ENCODE assay signal across 8 cellular contexts in genomic region chr17:57662644-57663308, GRCh38.
DNase-seq lines count a peak whose midpoint lies in the region; ATAC-seq, FAIRE-seq and TF ChIP-seq lines count a peak whose summit lies in the region.

No MANE protein-coding gene starts in this region.

- H3K4me1 ChIP-seq in A673 (ENCODE audit: insufficient read depth, low read length, poor library complexity, severe bottlenecking) (peaks cover 27% of the 10 kb centered on the region), H1 (replicated peaks in 1 of 4; ENCODE audit: control insufficient read depth in 3 of 4, insufficient read depth in 4 of 4, low read length in 3 of 4) (peaks cover 14 to 24% (median 22%) of the 10 kb centered on the region in 4 experiments), left lung (peaks cover 2 to 18% of the 10 kb centered on the region in 2 donors)

- H2BK15ac ChIP-seq in H1 (ENCODE audit: low read length): 0 out of 2 replicates have a peak overlapping the region, but pooled peaks have one; percentile 46

- no peak for TF ChIP-seq RAD21 in H1 (IDR thresholded peaks at IDR 0.05 in 1 of 2, conservative IDR thresholded peaks at IDR 0.05 in 1 of 2; ENCODE audit: low read depth in 2 of 2, low read length in 2 of 2)

- DNase-seq in A673 (ENCODE audit: low spot score): peak; percentile 97
- peak; percentile 97 for DNase-seq in NCI-H2107 treated with DMSO at 0.1 percent for 48 hours (lab: John Stamatoyannopoulos, UW; ENCODE audit: unreplicated experiment)
- peak; percentile 98 for DNase-seq in WTC11 (ENCODE audit: low spot score)
- DNase-seq in H1 (ENCODE audit: low read depth in 1 of 2, low spot score in 2 of 2): peak; percentile 82 to 97
- DNase-seq in left lung: peak; percentile 93 to 94
- peak; percentile 11 to 22 for DNase-seq in stimulated activated CD4-positive, alpha-beta T cell treated with anti-CD3 and anti-CD28 coated beads, Interleukin-15, amount 100 ng/mL, for 48 hours (ENCODE audit: low read depth in 2 of 2)

- POLR2A ChIA-PET in A673 (lab: Charles Lee; ENCODE audit: low non-redundant PET) (no interaction called here), WTC11 (lab: Charles Lee) (no interaction called here), H1 (lab: Charles Lee; ENCODE audit: partially characterized antibody) (interaction anchor here (4.2 kb wide), 1 partner anchor 11 kb away, joined by 18 read pairs; no protein-coding TSS in a partner anchor)

- peak overlapping the region in 2 of 4 experiments; percentile 11 to 25; a peak in 3 of 7 replicates for H3K9ac ChIP-seq in H1 (replicated peaks in 1 of 4; ENCODE audit: extremely low read depth in 1 of 4, low read depth in 3 of 4, low read length in 3 of 4)

- no peaks in the 10 kb centered on the region for H4K20me1 ChIP-seq in H1 (replicated peaks in 1 of 2; ENCODE audit: control insufficient read depth in 1 of 2, insufficient read depth in 2 of 2, low read length in 2 of 2)

- CTCF ChIA-PET in A673 (lab: Charles Lee) (interaction anchor here (1.2 to 2.1 kb wide), 2 partner anchors 9 to 85 kb away, joined by 3 to 11 read pairs; no protein-coding TSS in a partner anchor), WTC11 (lab: Charles Lee) (interaction anchor here (1.0 to 6.3 kb wide), 2 partner anchors 9 to 65 kb away, joined by 3 to 60 read pairs; no protein-coding TSS in a partner anchor), H1 (lab: Charles Lee; ENCODE audit: partially characterized antibody) (interaction anchor here (0.6 to 5.2 kb wide), 14 partner anchors 9 to 311 kb away, joined by 3 to 41 read pairs (median 3); no protein-coding TSS in a partner anchor)

- peak overlapping the region; percentile 80 for H3K4me3 Mint-ChIP-seq in WTC11

- peaks cover 59% of the 10 kb centered on the region for H3K4me1 Mint-ChIP-seq in WTC11

- no peak overlapping the region for H3K18ac ChIP-seq in H1 (ENCODE audit: extremely low read depth, low read length)

- no peak overlapping the region for H4K5ac ChIP-seq in H1 (ENCODE audit: insufficient read length, low read depth, low read length)

- no peak overlapping the region; the same call in 1 of the 2 replicates for H2BK12ac ChIP-seq in H1 (ENCODE audit: low read depth, low read length)

- no peak overlapping the region for H3K4ac ChIP-seq in H1 (replicated peaks; ENCODE audit: insufficient read length, low read depth, low read length)

- ATAC-seq in GM21825 (IDR thresholded peaks at IDR 0.05; ENCODE audit: unreplicated experiment): peak; percentile 57
- peak; percentile 97 for ATAC-seq in WTC11
- ATAC-seq in left lung: peak; percentile 99
- no peak for ATAC-seq in GM18502 (IDR thresholded peaks at IDR 0.05; ENCODE audit: poor library complexity, unreplicated experiment)

- H3K79me1 ChIP-seq in H1 (ENCODE audit: low read depth, low read length): no peaks in the 10 kb centered on the region

- H4K8ac ChIP-seq in H1 (ENCODE audit: extremely low read depth, insufficient read depth, low read length): no peak overlapping the region

- H3K4me2 ChIP-seq in H1 (ENCODE audit: insufficient read depth in 1 of 2, low read depth in 2 of 2, low read length in 2 of 2): peak overlapping the region; percentile 61 to 77

- FAIRE-seq in H1 (lab: Jason Lieb, UNC): peak; percentile 50

- no peak overlapping the region for H4K91ac ChIP-seq in H1 (replicated peaks; ENCODE audit: insufficient read length, low read length)

- H3K9me3 ChIP-seq in A673 (ENCODE audit: low read depth, low read length, poor library complexity, severe bottlenecking) (no peaks in the 10 kb centered on the region), H1 (ENCODE audit: insufficient read depth in 2 of 2, low read depth in 1 of 2, low read length in 1 of 2) (no peaks in the 10 kb centered on the region), left lung (no peaks in the 10 kb centered on the region)

- no peak overlapping the region for H2BK120ac ChIP-seq in H1 (replicated peaks; ENCODE audit: low read depth, low read length)

- H3K27me3 ChIP-seq in A673 (replicated peaks; ENCODE audit: insufficient read depth, low read depth, low read length, poor library complexity) (no peaks in the 10 kb centered on the region), H1 (replicated peaks in 1 of 4; ENCODE audit: control insufficient read depth in 3 of 4, extremely low read depth in 1 of 4, insufficient read depth in 3 of 4, low read length in 3 of 4) (no peaks in the 10 kb centered on the region), left lung (no peaks in the 10 kb centered on the region)

- H3K36me3 ChIP-seq in A673 (ENCODE audit: insufficient read depth, low read length, poor library complexity, severe bottlenecking) (no peaks in the 10 kb centered on the region), H1 (ENCODE audit: control insufficient read depth in 2 of 4, insufficient read depth in 4 of 4, low read length in 3 of 4) (no peaks in the 10 kb centered on the region), left lung (no peaks in the 10 kb centered on the region)

- peaks cover 2% of the 10 kb centered on the region; the same call in 1 of the 2 replicates for H3K23me2 ChIP-seq in H1 (ENCODE audit: low read depth, low read length)

- no peak overlapping the region for H3K14ac ChIP-seq in H1 (ENCODE audit: insufficient read length)

- intact Hi-C loops in A673 (cut with micrococcal nuclease; ENCODE audit: unreplicated experiment) (no loop called here), left lung (cut with DNase I) (no loop called here)

- H3K27me3 Mint-ChIP-seq in WTC11 (ENCODE audit: low read depth): no peaks in the 10 kb centered on the region

- WGBS in H1 (ENCODE audit: extremely low coverage in 1 of 2, insufficient coverage in 1 of 2, insufficient read length in 1 of 2, insufficient replicate concordance in 2 of 2, low coverage in 1 of 2, low lambda C conversion rate in 2 of 2, missing lambda C conversion rate in 1 of 2), 2 experiments: 3% methylated on average over 18 of the region's 21 CpGs; no CpG with 5 or more reads in 1 of the 2 experiments

- H3K27ac Mint-ChIP-seq in WTC11: peak overlapping the region; percentile 86

- H3K23ac ChIP-seq in H1 (ENCODE audit: insufficient read length): no peak overlapping the region

- no peak overlapping the region for H2BK20ac ChIP-seq in H1 (ENCODE audit: low read length)

- no peaks in the 10 kb centered on the region for H3K79me2 ChIP-seq in H1 (ENCODE audit: control insufficient read depth in 1 of 2, insufficient read depth in 2 of 2, low read length in 2 of 2)

- H3K27ac ChIP-seq in A673 (ENCODE audit: low read depth, low read length, poor library complexity, severe bottlenecking) (peak overlapping the region; percentile 48), H1 (ENCODE audit: low read depth, low read length) (no peak overlapping the region), left lung (peak overlapping the region; percentile 73 to 75)

- BruUV-seq in A673 (replicated peaks; lab: Mats Ljungman, UMichigan): no TSS peak

- H3K9me3 Mint-ChIP-seq in WTC11: no peaks in the 10 kb centered on the region

- peak overlapping the region; percentile 7; the same call in 1 of the 2 replicates for H2BK5ac ChIP-seq in H1 (ENCODE audit: low read depth, low read length)

- peak overlapping the region; percentile 32 for H3K4me3 ChIP-seq in A673 (ENCODE audit: low read depth, low read length, poor library complexity, severe bottlenecking)
- peak overlapping the region; percentile 27 to 57 (median 44); a peak in 6 of 8 replicates for H3K4me3 ChIP-seq in H1 (ENCODE audit: extremely low read depth in 1 of 4, insufficient read depth in 2 of 4, low read depth in 3 of 4, low read length in 4 of 4)
- peak overlapping the region in 1 of 2 donors; percentile 14 for H3K4me3 ChIP-seq in left lung

- H2AFZ ChIP-seq in H1 (ENCODE audit: low read length): peak overlapping the region; percentile 46; the same call in 1 of the 2 replicates

- TF ChIP-seq EP300 in H1 (IDR thresholded peaks at IDR 0.05; ENCODE audit: borderline replicate concordance in 1 of 2, low read depth in 2 of 2, low read length in 2 of 2): no peak

- TF ChIP-seq CTCF in A673 (conservative IDR thresholded peaks at IDR 0.05; ENCODE audit: low read depth, low read length) (no peak), WTC11 (IDR thresholded peaks at IDR 0.05) (no peak), H1 (IDR thresholded peaks at IDR 0.05; ENCODE audit: control extremely low read depth in 1 of 3, insufficient read depth in 1 of 3, low read depth in 1 of 3, low read length in 3 of 3) (no peak), left lung (IDR thresholded peaks at IDR 0.05) (no peak)

- no peaks in the 10 kb centered on the region for H3K36me3 Mint-ChIP-seq in WTC11

- no peak for TF ChIP-seq POLR2A in H1 (IDR thresholded peaks at IDR 0.05; ENCODE audit: control extremely low read depth in 1 of 2, low read depth in 2 of 2, low read length in 2 of 2)

- H2AK5ac ChIP-seq in H1 (ENCODE audit: low read depth, low read length): no peak overlapping the region

- H3K56ac ChIP-seq in H1 (replicated peaks; ENCODE audit: insufficient read length, low read depth, low read length): no peak overlapping the region

TF ChIP-seq in WTC11, 78 proteins besides CTCF, POLR2A, EP300 and RAD21 (continues in another document):
- TF ChIP-seq SP1 (CRISPR knock-in tag; conservative IDR thresholded peaks at IDR 0.05): peak; percentile 81
- TF ChIP-seq ZMAT4 (CRISPR knock-in tag; IDR thresholded peaks at IDR 0.05): no peak
- TF ChIP-seq SMAD4 (CRISPR knock-in tag; IDR thresholded peaks at IDR 0.05): no peak
- no peak for TF ChIP-seq NR1H2 (CRISPR knock-in tag; IDR thresholded peaks at IDR 0.05)
- TF ChIP-seq NR3C1 (CRISPR knock-in tag; conservative IDR thresholded peaks at IDR 0.05; ENCODE audit: low read depth): no peak

TF ChIP-seq in H1, 55 proteins besides CTCF, POLR2A, EP300 and RAD21 (continues in another document):
- TF ChIP-seq JUND (IDR thresholded peaks at IDR 0.05; ENCODE audit: low read length): 0 out of 2 replicates have a peak, but pooled peaks have one; percentile 6

Comparison
In these comparisons a context has a peak if more than half of its experiments do, and no peak if none do; other contexts are left out.
1. DNase-seq: peak in every context shown above with its lines; median percentile 98 in WTC11; 97 in A673; 97 in NCI-H2107 treated with DMSO at 0.1 percent for 48 hours; 94 in left lung; 90 in H1; 16 in stimulated activated CD4-positive, alpha-beta T cell treated with anti-CD3 and anti-CD28 coated beads, Interleukin-15, amount 100 ng/mL, for 48 hours.